Comparison of ENCODE assay signal across 12 cellular contexts in genomic region chr7:47725031-47725780, GRCh38.
A peak's percentile ranks its signal among the peaks of the same experiment; 100 is the strongest.
DNase-seq lines count a peak whose midpoint lies in the region; ATAC-seq and TF ChIP-seq lines count a peak whose summit lies in the region.
"Had no signal": no experiment of that assay in that cellular context is flagged by ENCODE, and none has a peak within 500 bp of the region (broad histone marks: within the 10 kb centered on the region; RNA-seq: fewer than 3 reads in every experiment).

No MANE protein-coding gene starts in this region.

- H3K9ac ChIP-seq in OCI-LY1 (ENCODE audit: low read length) = no peak overlapping the region; the same call in 1 of the 2 replicates

- no peaks in the 10 kb centered on the region for H3F3A ChIP-seq in OCI-LY1 (ENCODE audit: insufficient read depth, low read length)

- H3K4me3 ChIP-seq in OCI-LY1 (ENCODE audit: low read depth, low read length, poor library complexity, severe bottlenecking) = no peak overlapping the region

- H3K4me2 ChIP-seq in OCI-LY1 (ENCODE audit: low read length) = peak overlapping the region; percentile 6; the same call in 1 of the 2 replicates

- no peak for ATAC-seq in CD4-positive, alpha-beta T cell (ENCODE audit: poor library complexity)

- H3K4me3 Mint-ChIP-seq in endothelial cell (ENCODE audit: unreplicated experiment) = no peak overlapping the region
- no peak overlapping the region for H3K4me3 Mint-ChIP-seq in nephron
- no peak overlapping the region for H3K4me3 Mint-ChIP-seq in activated naive CD4-positive, alpha-beta T cell treated with anti-CD3 and anti-CD28 coated beads for 36 hours
- no peak overlapping the region for H3K4me3 Mint-ChIP-seq in CD4-positive, alpha-beta T cell
- H3K4me3 Mint-ChIP-seq: activated naive CD8-positive, alpha-beta T cell treated with anti-CD3 and anti-CD28 coated beads, Interleukin-2, amount 10 ng/mL, durations not matched to agents 7 days and 5 days had no signal

- H3K27me3 Mint-ChIP-seq in endothelial cell (ENCODE audit: unreplicated experiment) (no peaks in the 10 kb centered on the region), nephron (ENCODE audit: low read depth) (peaks cover 6% of the 10 kb centered on the region)
- no peaks in the 10 kb centered on the region for H3K27me3 Mint-ChIP-seq in activated naive CD4-positive, alpha-beta T cell treated with anti-CD3 and anti-CD28 coated beads for 36 hours (ENCODE audit: low read depth)
- H3K27me3 Mint-ChIP-seq in CD4-positive, alpha-beta T cell = no peaks in the 10 kb centered on the region

- in situ Hi-C loops in Caki2 (cut with HindIII; ENCODE audit: low pct_unique_long_range_greater_than_20kb, low sequenced_read_pairs) = no loop called here

- H3K36me3 Mint-ChIP-seq in endothelial cell (ENCODE audit: low read depth, unreplicated experiment) = no peaks in the 10 kb centered on the region
- no peaks in the 10 kb centered on the region for H3K36me3 Mint-ChIP-seq in nephron (ENCODE audit: low read depth)
- no peaks in the 10 kb centered on the region for H3K36me3 Mint-ChIP-seq in activated naive CD4-positive, alpha-beta T cell treated with anti-CD3 and anti-CD28 coated beads for 36 hours (ENCODE audit: low read depth)
- no peaks in the 10 kb centered on the region for H3K36me3 Mint-ChIP-seq in CD4-positive, alpha-beta T cell (ENCODE audit: low read depth)
- H3K36me3 Mint-ChIP-seq: activated naive CD8-positive, alpha-beta T cell treated with anti-CD3 and anti-CD28 coated beads, Interleukin-2, amount 10 ng/mL, durations not matched to agents 7 days and 5 days had no signal

- no peaks in the 10 kb centered on the region for H3K79me2 ChIP-seq in OCI-LY1 (ENCODE audit: insufficient read depth, low read length)

- H3K27ac Mint-ChIP-seq in endothelial cell (ENCODE audit: unreplicated experiment) (peak overlapping the region; percentile 21), nephron (peak overlapping the region; percentile 8 to 55 (median 53))
- no peak overlapping the region for H3K27ac Mint-ChIP-seq in activated naive CD4-positive, alpha-beta T cell treated with anti-CD3 and anti-CD28 coated beads for 36 hours
- no peak overlapping the region for H3K27ac Mint-ChIP-seq in CD4-positive, alpha-beta T cell
- H3K27ac Mint-ChIP-seq: activated naive CD8-positive, alpha-beta T cell treated with anti-CD3 and anti-CD28 coated beads, Interleukin-2, amount 10 ng/mL, durations not matched to agents 7 days and 5 days had no signal

- no peaks in the 10 kb centered on the region for H3K9me3 ChIP-seq in OCI-LY1 (ENCODE audit: low read length)
- H3K9me3 ChIP-seq in CD4-positive, alpha-beta T cell (ENCODE audit: control insufficient read depth, low read length) = no peaks in the 10 kb centered on the region
- H3K9me3 ChIP-seq: BE2C had no signal

- peaks cover 45% of the 10 kb centered on the region for H3K4me1 ChIP-seq in OCI-LY1 (ENCODE audit: insufficient read depth, low read length, severe bottlenecking)

- TF ChIP-seq CTCF in OCI-LY1 (IDR thresholded peaks at IDR 0.05; ENCODE audit: low read length) (no peak), endothelial cell (IDR thresholded peaks at IDR 0.05; ENCODE audit: unreplicated experiment) (no peak), nephron (IDR thresholded peaks at IDR 0.05; ENCODE audit: unreplicated experiment in 3 of 3) (no peak)
- no peak for TF ChIP-seq CTCF in CD4-positive, alpha-beta T cell (IDR thresholded peaks at IDR 0.05)

- CTCF ChIA-PET in activated naive CD4-positive, alpha-beta T cell treated with anti-CD3 and anti-CD28 coated beads for 36 hours (lab: Charles Lee) = no interaction called here
- CTCF ChIA-PET in CD4-positive, alpha-beta T cell (lab: Charles Lee) = no interaction called here

- peak; percentile 97 for DNase-seq in Caki2 (ENCODE audit: low read depth)
- DNase-seq in endothelial cell (ENCODE audit: low spot score) = no peak
- no peak for DNase-seq in activated naive CD4-positive, alpha-beta T cell treated with anti-CD3 and anti-CD28 coated beads for 36 hours
- DNase-seq in NCI-H146 (lab: John Stamatoyannopoulos, UW) = no peak
- no peak for DNase-seq in activated CD8-positive, alpha-beta memory T cell treated with anti-CD3 and anti-CD28 coated beads, Interleukin-2, amount 50 U/mL, for 4 hours
- no peak for DNase-seq in CD4-positive, alpha-beta T cell
- DNase-seq: activated CD4-positive, alpha-beta T cell treated with anti-CD3 and anti-CD28 coated beads, Interleukin-2, amount 50 U/mL, for 1 hour; activated naive CD8-positive, alpha-beta T cell treated with anti-CD3 and anti-CD28 coated beads, Interleukin-2, amount 10 ng/mL, durations not matched to agents 7 days and 5 days; BE2C; NCI-H2081 treated with DMSO at 0.1 percent for 48 hours had no signal

- H3K9me2 ChIP-seq in OCI-LY1 (ENCODE audit: low read depth, low read length) = no peaks in the 10 kb centered on the region

- H3K9me3 Mint-ChIP-seq in endothelial cell (ENCODE audit: unreplicated experiment) = no peaks in the 10 kb centered on the region
- no peaks in the 10 kb centered on the region for H3K9me3 Mint-ChIP-seq in nephron
- H3K9me3 Mint-ChIP-seq in activated naive CD4-positive, alpha-beta T cell treated with anti-CD3 and anti-CD28 coated beads for 36 hours = no peaks in the 10 kb centered on the region
- no peaks in the 10 kb centered on the region for H3K9me3 Mint-ChIP-seq in CD4-positive, alpha-beta T cell
- H3K9me3 Mint-ChIP-seq: activated naive CD8-positive, alpha-beta T cell treated with anti-CD3 and anti-CD28 coated beads, Interleukin-2, amount 10 ng/mL, durations not matched to agents 7 days and 5 days had no signal

- H2AFZ ChIP-seq in OCI-LY1 (ENCODE audit: low read length) = no peak overlapping the region

- intact Hi-C loops in activated naive CD4-positive, alpha-beta T cell treated with anti-CD3 and anti-CD28 coated beads for 36 hours (cut with micrococcal nuclease) = no loop called here
- intact Hi-C loops in CD4-positive, alpha-beta T cell (cut with DNase I, micrococcal nuclease) = no loop called here

- POLR2A ChIA-PET in CD4-positive, alpha-beta T cell (lab: Charles Lee) = no interaction called here

- peaks cover 4% of the 10 kb centered on the region for H3K4me1 Mint-ChIP-seq in endothelial cell (ENCODE audit: unreplicated experiment)
- peaks cover 55% of the 10 kb centered on the region for H3K4me1 Mint-ChIP-seq in nephron
- no peaks in the 10 kb centered on the region for H3K4me1 Mint-ChIP-seq in activated naive CD4-positive, alpha-beta T cell treated with anti-CD3 and anti-CD28 coated beads for 36 hours (ENCODE audit: low read depth)
- no peaks in the 10 kb centered on the region for H3K4me1 Mint-ChIP-seq in CD4-positive, alpha-beta T cell (ENCODE audit: low read depth)
- H3K4me1 Mint-ChIP-seq: activated naive CD8-positive, alpha-beta T cell treated with anti-CD3 and anti-CD28 coated beads, Interleukin-2, amount 10 ng/mL, durations not matched to agents 7 days and 5 days had no signal

- no peaks in the 10 kb centered on the region for H4K20me1 ChIP-seq in OCI-LY1 (ENCODE audit: insufficient read depth, low read length)

- H3K27ac ChIP-seq in OCI-LY1 (ENCODE audit: low read depth, low read length, poor library complexity, severe bottlenecking) = peak overlapping the region; percentile 63
- no peak overlapping the region for H3K27ac ChIP-seq in CD4-positive, alpha-beta T cell (ENCODE audit: low read depth, low read length)

- H3K27me3 ChIP-seq in OCI-LY1 (ENCODE audit: insufficient read depth, low read length) = no peaks in the 10 kb centered on the region
- H3K27me3 ChIP-seq in CD4-positive, alpha-beta T cell (ENCODE audit: control insufficient read depth, insufficient read depth, low read length) = no peaks in the 10 kb centered on the region
- H3K27me3 ChIP-seq: BE2C had no signal

- H3K36me3 ChIP-seq in OCI-LY1 (ENCODE audit: insufficient read depth, low read length) = no peaks in the 10 kb centered on the region
- H3K36me3 ChIP-seq: BE2C had no signal

Comparison
In these comparisons a context has a peak if more than half of its experiments do, and no peak if none do; other contexts are left out.
1. H3K27ac Mint-ChIP-seq: peak in endothelial cell (single experiment) and nephron (3 of 3); none in activated naive CD4-positive, alpha-beta T cell treated with anti-CD3 and anti-CD28 coated beads for 36 hours (single experiment) and CD4-positive, alpha-beta T cell (single experiment).